Comparison of ENCODE assay signal across 8 cellular contexts in the genomic region with DNA sequence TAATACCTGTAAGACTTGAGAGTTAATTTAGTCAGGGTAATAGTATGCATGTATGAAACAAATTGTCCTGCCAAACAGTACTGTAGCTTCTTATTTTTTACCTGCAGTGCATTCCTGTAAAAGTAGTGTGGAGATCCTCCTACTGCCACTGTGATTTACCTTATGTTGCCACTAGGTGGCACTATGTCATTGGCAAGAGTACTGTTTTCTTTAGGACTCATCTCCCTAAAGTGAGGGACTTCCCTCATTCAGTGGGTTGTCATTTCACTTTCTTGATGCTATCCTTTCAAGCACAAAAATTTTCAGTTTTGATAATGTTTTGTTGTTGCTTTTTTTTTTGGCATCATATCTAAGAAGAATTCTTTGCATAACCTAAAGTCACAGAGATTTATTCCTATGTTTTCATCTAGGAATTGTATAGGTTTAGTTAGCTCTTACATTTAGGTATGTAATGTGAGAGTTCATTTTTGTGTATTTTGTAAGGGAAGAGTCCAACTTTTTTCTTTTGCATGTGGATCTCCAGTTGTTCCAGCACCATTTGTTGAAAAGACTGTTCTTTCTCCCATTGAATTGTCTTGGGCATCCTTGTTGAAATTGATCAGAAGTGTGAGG.
A peak's percentile ranks its signal among the peaks of the same experiment; 100 is the strongest.
DNase-seq lines count a peak whose midpoint lies in the region; ATAC-seq, FAIRE-seq and TF ChIP-seq lines count a peak whose summit lies in the region.

No MANE protein-coding gene starts in this region.

- H2BK12ac ChIP-seq in trophoblast cell (ENCODE audit: low read length): no peak overlapping the region

- no peak overlapping the region for H2AK5ac ChIP-seq in trophoblast cell (ENCODE audit: low read length)

- peaks cover 79% of the 10 kb centered on the region for H3K4me1 ChIP-seq in OCI-LY1 (ENCODE audit: insufficient read depth, low read length, severe bottlenecking)
- peaks cover 0 to 8% of the 10 kb centered on the region in 2 experiments for H3K4me1 ChIP-seq in trophoblast cell (ENCODE audit: control insufficient read depth in 1 of 2, insufficient read depth in 2 of 2, low read length in 2 of 2)

- no peak overlapping the region for H3K27ac Mint-ChIP-seq in Calu3 (ENCODE audit: unreplicated experiment)
- no peak overlapping the region for H3K27ac Mint-ChIP-seq in activated T-helper 2 cell treated with anti-CD3 and anti-CD28 coated beads, Interferon-gamma antibody, Interleukin-2, Interleukin-4, amounts not matched to agents 10 μg/mL and 5 μg/mL and 100 μg/mL, durations not matched to agents 14 hours and 24 hours and 36 hours

- no peaks in the 10 kb centered on the region for H3K9me3 ChIP-seq in OCI-LY1 (ENCODE audit: low read length)
- H3K9me3 ChIP-seq in trophoblast cell (ENCODE audit: insufficient read depth, low read depth, low read length): no peaks in the 10 kb centered on the region

- H3K9me3 Mint-ChIP-seq in Calu3 (ENCODE audit: low read depth, unreplicated experiment): no peaks in the 10 kb centered on the region
- H3K9me3 Mint-ChIP-seq in activated T-helper 2 cell treated with anti-CD3 and anti-CD28 coated beads, Interferon-gamma antibody, Interleukin-2, Interleukin-4, amounts not matched to agents 10 μg/mL and 5 μg/mL and 100 μg/mL, durations not matched to agents 14 hours and 24 hours and 36 hours: no peaks in the 10 kb centered on the region

- no peak overlapping the region for H3K14ac ChIP-seq in trophoblast cell (ENCODE audit: low read length)

- H3K4me3 ChIP-seq in OCI-LY1 (ENCODE audit: low read depth, low read length, poor library complexity, severe bottlenecking) (no peak overlapping the region), trophoblast cell (ENCODE audit: low read depth, low read length) (no peak overlapping the region)

- ATAC-seq in GM19452 (IDR thresholded peaks at IDR 0.05; ENCODE audit: unreplicated experiment): peak; percentile 43

- peaks cover 3% of the 10 kb centered on the region; the same call in 1 of the 2 replicates for H3F3A ChIP-seq in OCI-LY1 (ENCODE audit: insufficient read depth, low read length)

- no peaks in the 10 kb centered on the region for H3K27me3 Mint-ChIP-seq in Calu3 (ENCODE audit: unreplicated experiment)
- no peaks in the 10 kb centered on the region for H3K27me3 Mint-ChIP-seq in activated T-helper 2 cell treated with anti-CD3 and anti-CD28 coated beads, Interferon-gamma antibody, Interleukin-2, Interleukin-4, amounts not matched to agents 10 μg/mL and 5 μg/mL and 100 μg/mL, durations not matched to agents 14 hours and 24 hours and 36 hours (ENCODE audit: low read depth)

- TF ChIP-seq CTCF in Calu3 (IDR thresholded peaks at IDR 0.05; ENCODE audit: unreplicated experiment) (peak; percentile 77), OCI-LY1 (IDR thresholded peaks at IDR 0.05; ENCODE audit: low read length) (peak; percentile 76)

- no peaks in the 10 kb centered on the region for H4K20me1 ChIP-seq in OCI-LY1 (ENCODE audit: insufficient read depth, low read length)

- no TSS peak for BruUV-seq in Calu3 (replicated peaks; lab: Mats Ljungman, UMichigan)

- no peak overlapping the region for H2AFZ ChIP-seq in OCI-LY1 (ENCODE audit: low read length)
- H2AFZ ChIP-seq in trophoblast cell (ENCODE audit: insufficient read depth, low read length, poor library complexity): no peak overlapping the region

- intact Hi-C loops in Calu3 (cut with micrococcal nuclease; ENCODE audit: unreplicated experiment): loop anchor here (1.0 to 10.0 kb wide), 3 partner anchors 19 to 349 kb away; no protein-coding TSS in a partner anchor
- intact Hi-C loops in activated T-helper 2 cell treated with anti-CD3 and anti-CD28 coated beads, Interferon-gamma antibody, Interleukin-2, Interleukin-4, amounts not matched to agents 10 μg/mL and 5 μg/mL and 100 μg/mL, durations not matched to agents 14 hours and 24 hours and 36 hours (cut with micrococcal nuclease): loop anchor here (2.0 to 5.0 kb wide), 5 partner anchors 15 to 355 kb away; no protein-coding TSS in a partner anchor

- peaks cover 1% of the 10 kb centered on the region for H3K79me1 ChIP-seq in trophoblast cell (ENCODE audit: low read length)

- H3K9me2 ChIP-seq in OCI-LY1 (ENCODE audit: low read depth, low read length): no peaks in the 10 kb centered on the region

- FAIRE-seq in HTR-8/SVneo (lab: Jason Lieb, UNC) (no peak), frontal cortex (lab: Jason Lieb, UNC) (peak; percentile 72), H54 (lab: Jason Lieb, UNC) (no peak)

- CTCF ChIA-PET in Calu3 (lab: Charles Lee): interaction anchor here (0.7 to 1.5 kb wide), 9 partner anchors 8 to 375 kb away, joined by 3 to 6 read pairs (median 4); no protein-coding TSS in a partner anchor

- H3K27ac ChIP-seq in OCI-LY1 (ENCODE audit: low read depth, low read length, poor library complexity, severe bottlenecking): no peak overlapping the region
- no peak overlapping the region for H3K27ac ChIP-seq in trophoblast cell (ENCODE audit: low read depth, low read length)

- no peak overlapping the region for H4K8ac ChIP-seq in trophoblast cell (ENCODE audit: low read depth, low read length)

- peaks cover 16% of the 10 kb centered on the region for H3K79me2 ChIP-seq in OCI-LY1 (ENCODE audit: insufficient read depth, low read length)
- H3K79me2 ChIP-seq in trophoblast cell (ENCODE audit: control insufficient read depth, insufficient read depth, low read length, poor library complexity): no peaks in the 10 kb centered on the region

- H3K18ac ChIP-seq in trophoblast cell (ENCODE audit: low read length): no peak overlapping the region

- H3K36me3 ChIP-seq in OCI-LY1 (ENCODE audit: insufficient read depth, low read length): peaks cover 3% of the 10 kb centered on the region; the same call in 1 of the 2 replicates
- peaks cover 4% of the 10 kb centered on the region in 2 experiments for H3K36me3 ChIP-seq in trophoblast cell (ENCODE audit: control insufficient read depth in 1 of 2, insufficient read depth in 2 of 2, low read length in 2 of 2)

- no peak overlapping the region for H3K4ac ChIP-seq in trophoblast cell (ENCODE audit: low read depth, low read length)

- no peak overlapping the region for H2BK5ac ChIP-seq in trophoblast cell (ENCODE audit: low read depth, low read length, poor library complexity)

- no peak for TF ChIP-seq POLR2A in H54 (IDR thresholded peaks at IDR 0.05; ENCODE audit: low read depth, low read length)

- H3K23ac ChIP-seq in trophoblast cell (ENCODE audit: low read length): no peak overlapping the region

- H3K9ac ChIP-seq in OCI-LY1 (ENCODE audit: low read length) (no peak overlapping the region), trophoblast cell (ENCODE audit: low read length) (no peak overlapping the region)

- peak; percentile 78 for DNase-seq in Calu3
- peak; percentile 59 for DNase-seq in HTR-8/SVneo (ENCODE audit: insufficient read length, low spot score)
- peak; percentile 40 for DNase-seq in activated T-helper 2 cell treated with anti-CD3 and anti-CD28 coated beads, Interferon-gamma antibody, Interleukin-2, Interleukin-4, amounts not matched to agents 10 μg/mL and 5 μg/mL and 100 μg/mL, durations not matched to agents 14 hours and 24 hours and 36 hours (ENCODE audit: low spot score)
- DNase-seq in frontal cortex (ENCODE audit: low spot score in 2 of 2): peak; percentile 8 to 65
- peak; percentile 65 to 96 for DNase-seq in trophoblast cell
- no peak for DNase-seq in H54 (ENCODE audit: insufficient read length, low spot score)

- no peak overlapping the region for H4K12ac ChIP-seq in trophoblast cell (ENCODE audit: low read depth, low read length)

- H3K27me3 ChIP-seq in OCI-LY1 (ENCODE audit: insufficient read depth, low read length) (no peaks in the 10 kb centered on the region), trophoblast cell (ENCODE audit: insufficient read depth, low read length) (no peaks in the 10 kb centered on the region)

- no peak overlapping the region for H2BK120ac ChIP-seq in trophoblast cell (ENCODE audit: insufficient read depth, low read length, poor library complexity)

- no peak overlapping the region for H3K4me3 Mint-ChIP-seq in Calu3 (ENCODE audit: low read depth, unreplicated experiment)
- H3K4me3 Mint-ChIP-seq in activated T-helper 2 cell treated with anti-CD3 and anti-CD28 coated beads, Interferon-gamma antibody, Interleukin-2, Interleukin-4, amounts not matched to agents 10 μg/mL and 5 μg/mL and 100 μg/mL, durations not matched to agents 14 hours and 24 hours and 36 hours (ENCODE audit: low read depth): no peak overlapping the region

- H4K91ac ChIP-seq in trophoblast cell (ENCODE audit: low read depth, low read length): no peak overlapping the region

- H3K4me1 Mint-ChIP-seq in Calu3 (ENCODE audit: low read depth, unreplicated experiment): peaks cover 53% of the 10 kb centered on the region
- H3K4me1 Mint-ChIP-seq in activated T-helper 2 cell treated with anti-CD3 and anti-CD28 coated beads, Interferon-gamma antibody, Interleukin-2, Interleukin-4, amounts not matched to agents 10 μg/mL and 5 μg/mL and 100 μg/mL, durations not matched to agents 14 hours and 24 hours and 36 hours (ENCODE audit: low read depth): peaks cover 60% of the 10 kb centered on the region

- peaks cover 11% of the 10 kb centered on the region for H3K36me3 Mint-ChIP-seq in Calu3 (ENCODE audit: insufficient read depth, unreplicated experiment)
- peaks cover 9% of the 10 kb centered on the region for H3K36me3 Mint-ChIP-seq in activated T-helper 2 cell treated with anti-CD3 and anti-CD28 coated beads, Interferon-gamma antibody, Interleukin-2, Interleukin-4, amounts not matched to agents 10 μg/mL and 5 μg/mL and 100 μg/mL, durations not matched to agents 14 hours and 24 hours and 36 hours (ENCODE audit: low read depth)

- no peak overlapping the region for H3K4me2 ChIP-seq in OCI-LY1 (ENCODE audit: low read length)
- no peak overlapping the region for H3K4me2 ChIP-seq in trophoblast cell (ENCODE audit: low read length)
